ENCODE assay signal across 8 cellular contexts in the genomic region with DNA sequence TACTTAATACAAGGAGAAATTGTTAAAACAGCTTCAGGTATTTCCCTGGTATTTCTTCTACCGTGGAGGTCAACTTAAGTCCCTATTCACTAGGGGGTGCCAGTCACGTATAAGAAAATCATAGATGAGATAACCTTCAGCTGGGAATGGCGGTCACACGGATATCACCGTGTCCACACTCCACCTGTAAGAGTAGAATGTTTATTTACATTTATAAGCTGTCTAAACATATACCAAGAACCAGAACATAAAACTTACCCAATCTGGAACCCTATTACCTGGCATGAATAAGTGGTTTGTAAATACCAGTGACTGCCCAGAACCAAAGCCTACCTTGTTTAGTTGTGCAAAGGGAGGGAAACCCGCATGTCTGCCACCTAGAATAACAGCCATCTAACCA.
A peak's percentile ranks its signal among the peaks of the same experiment; 100 is the strongest.
DNase-seq lines count a peak whose midpoint lies in the region; ATAC-seq, FAIRE-seq and TF ChIP-seq lines count a peak whose summit lies in the region.

No MANE protein-coding gene starts in this region.

- peak; percentile 14 for DNase-seq in activated CD4-positive, CD25-positive, alpha-beta regulatory T cell treated with anti-CD3 and anti-CD28 coated beads, Interleukin-2, amount 50 U/mL, for 16 hours (ENCODE audit: low read depth, low spot score)
- peak; percentile 8 for DNase-seq in RCC 7860 (ENCODE audit: low spot score)
- DNase-seq in amniotic stem cell (lab: John Stamatoyannopoulos, UW) = peak; percentile 13
- DNase-seq in inferior parietal cortex (ENCODE audit: extremely low spot score) = peak; percentile 64
- peak; percentile 63 for DNase-seq in stimulated activated CD8-positive, alpha-beta memory T cell treated with anti-CD3 and anti-CD28 coated beads, Interleukin-4, amount 100 ng/mL, for 48 hours

- FAIRE-seq in RCC 7860 (lab: Jason Lieb, UNC) = no peak

- peak overlapping the region; percentile 44; the same call in 1 of the 2 replicates for H2AFZ ChIP-seq in KMS-11 (ENCODE audit: low read depth)

- H3K4me2 ChIP-seq in KMS-11 = no peak overlapping the region; the same call in 1 of the 2 replicates

- H3K27ac ChIP-seq in KMS-11 = no peak overlapping the region

- peaks cover 8% of the 10 kb centered on the region for H3K4me1 ChIP-seq in KMS-11 (ENCODE audit: low read depth, poor library complexity, severe bottlenecking)

- H3K79me2 ChIP-seq in KMS-11 (ENCODE audit: insufficient read depth, low read depth) = no peaks in the 10 kb centered on the region

- no peak overlapping the region for H3K4me3 ChIP-seq in KMS-11 (IDR thresholded peaks at IDR 0.05; ENCODE audit: insufficient read depth, low read depth, low read length)

- H3K36me3 ChIP-seq in KMS-11 (ENCODE audit: insufficient read depth) = no peaks in the 10 kb centered on the region

- H3K27me3 ChIP-seq in KMS-11 (ENCODE audit: insufficient read depth, low read depth) = no peaks in the 10 kb centered on the region

- H4K20me1 ChIP-seq in KMS-11 (ENCODE audit: insufficient read depth) = no peaks in the 10 kb centered on the region

- peak; percentile 76 for TF ChIP-seq CTCF in KMS-11 (conservative IDR thresholded peaks at IDR 0.05; ENCODE audit: low read depth, low read length)

- H3K9ac ChIP-seq in KMS-11 = no peak overlapping the region

- no peak for ATAC-seq in activated CD4-positive, CD25-positive, alpha-beta regulatory T cell treated with anti-CD3 and anti-CD28 coated beads, Interleukin-2, amount 50 U/mL, for 24 hours
- peak; percentile 61 for ATAC-seq in GM21528 (IDR thresholded peaks at IDR 0.05; ENCODE audit: low FRiP score, unreplicated experiment)

Comparison
In these comparisons a context has a peak if more than half of its experiments do, and no peak if none do; other contexts are left out.
1. DNase-seq: peak in every context shown above with its lines; median percentile 64 in inferior parietal cortex; 63 in stimulated activated CD8-positive, alpha-beta memory T cell treated with anti-CD3 and anti-CD28 coated beads, Interleukin-4, amount 100 ng/mL, for 48 hours; 14 in activated CD4-positive, CD25-positive, alpha-beta regulatory T cell treated with anti-CD3 and anti-CD28 coated beads, Interleukin-2, amount 50 U/mL, for 16 hours; 13 in amniotic stem cell; 8 in RCC 7860.